13 cellular contexts compared by ENCODE assay signal in genomic region chr9:77180056-77180455, GRCh38. TPM values are rescaled to one million over a fixed set of nuclear protein-coding genes. Genes with fewer than 3 reads are reported as not detected.
DNase-seq lines count a peak whose midpoint lies in the region; ATAC-seq and TF ChIP-seq lines count a peak whose summit lies in the region.
"Had no signal": no experiment of that assay in that cellular context is flagged by ENCODE, and none has a peak within 500 bp of the region (broad histone marks: within the 10 kb centered on the region; RNA-seq: fewer than 3 reads in every experiment).

No MANE protein-coding gene starts in this region.

- peaks cover 2% of the 10 kb centered on the region for H3K27me3 Mint-ChIP-seq in activated CD4-positive, alpha-beta memory T cell treated with anti-CD3 and anti-CD28 coated beads, Interleukin-2, amount 10 ng/mL, durations not matched to agents 7 days and 5 days
- H3K27me3 Mint-ChIP-seq in activated CD4-positive, alpha-beta memory T cell treated with anti-CD3 and anti-CD28 coated beads for 36 hours, result no peaks in the 10 kb centered on the region
- H3K27me3 Mint-ChIP-seq in activated naive CD8-positive, alpha-beta T cell treated with anti-CD3 and anti-CD28 coated beads, Interleukin-2, amount 50 U/mL, for 24 hours, result no peaks in the 10 kb centered on the region
- no peaks in the 10 kb centered on the region for H3K27me3 Mint-ChIP-seq in neural progenitor cell (ENCODE audit: insufficient read depth, low read depth)

- peaks cover 6% of the 10 kb centered on the region for H3K27me3 ChIP-seq in neural progenitor cell
- H3K27me3 ChIP-seq in osteoblast (ENCODE audit: insufficient read depth, low read length), result peaks cover 7% of the 10 kb centered on the region
- H3K27me3 ChIP-seq: upper lobe of left lung had no signal

- no peak for DNase-seq in activated CD4-positive, alpha-beta memory T cell treated with anti-CD3 and anti-CD28 coated beads, Interleukin-2, amount 10 ng/mL, durations not matched to agents 7 days and 5 days
- DNase-seq in activated CD4-positive, alpha-beta memory T cell treated with anti-CD3 and anti-CD28 coated beads for 36 hours, result no peak
- DNase-seq in LNCaP clone FGC (ENCODE audit: low read depth) (no peak), neural progenitor cell (ENCODE audit: low spot score) (no peak), osteoblast (ENCODE audit: insufficient read length, low spot score, missing footprints) (no peak), AG08396 (ENCODE audit: low spot score) (no peak)
- DNase-seq in activated naive CD8-positive, alpha-beta T cell treated with anti-CD3 and anti-CD28 coated beads, Interleukin-2, amount 50 U/mL, for 24 hours, result no peak
- DNase-seq: effector CD4-positive, alpha-beta T cell; KG1; NCI-H2107; upper lobe of left lung had no signal

- intact Hi-C loops in activated CD4-positive, alpha-beta memory T cell treated with anti-CD3 and anti-CD28 coated beads for 36 hours (cut with micrococcal nuclease), result no loop called here

- no peaks in the 10 kb centered on the region for H3K9me3 ChIP-seq in neural progenitor cell (ENCODE audit: low read depth)
- H3K9me3 ChIP-seq in osteoblast (ENCODE audit: low read depth, low read length), result no peaks in the 10 kb centered on the region
- H3K9me3 ChIP-seq: upper lobe of left lung had no signal

- H2AFZ ChIP-seq in neural progenitor cell (replicated peaks) (no peak overlapping the region), osteoblast (ENCODE audit: low read length) (no peak overlapping the region)

- TF ChIP-seq CTCF in LNCaP clone FGC (IDR thresholded peaks at IDR 0.05; ENCODE audit: control insufficient read depth, extremely low read depth, insufficient read depth), result no peak
- no peak for TF ChIP-seq CTCF in neural progenitor cell (IDR thresholded peaks at IDR 0.05)
- TF ChIP-seq CTCF in osteoblast (IDR thresholded peaks at IDR 0.05; ENCODE audit: extremely low read depth, low read depth, low read length), result no peak

- H3K4me3 Mint-ChIP-seq in activated CD4-positive, alpha-beta memory T cell treated with anti-CD3 and anti-CD28 coated beads, Interleukin-2, amount 10 ng/mL, durations not matched to agents 7 days and 5 days, result peak overlapping the region; percentile 88
- H3K4me3 Mint-ChIP-seq in activated CD4-positive, alpha-beta memory T cell treated with anti-CD3 and anti-CD28 coated beads for 36 hours, result no peak overlapping the region
- H3K4me3 Mint-ChIP-seq in activated naive CD8-positive, alpha-beta T cell treated with anti-CD3 and anti-CD28 coated beads, Interleukin-2, amount 50 U/mL, for 24 hours, result peak overlapping the region; percentile 96
- peak overlapping the region; percentile 95 for H3K4me3 Mint-ChIP-seq in neural progenitor cell

- H3K79me2 ChIP-seq in neural progenitor cell (ENCODE audit: low read depth) (peaks cover 73% of the 10 kb centered on the region), osteoblast (ENCODE audit: insufficient read depth, low read length) (peaks cover 71% of the 10 kb centered on the region)

- no peak overlapping the region for H3K27ac Mint-ChIP-seq in activated CD4-positive, alpha-beta memory T cell treated with anti-CD3 and anti-CD28 coated beads, Interleukin-2, amount 10 ng/mL, durations not matched to agents 7 days and 5 days
- H3K27ac Mint-ChIP-seq in activated CD4-positive, alpha-beta memory T cell treated with anti-CD3 and anti-CD28 coated beads for 36 hours, result no peak overlapping the region
- no peak overlapping the region for H3K27ac Mint-ChIP-seq in activated naive CD8-positive, alpha-beta T cell treated with anti-CD3 and anti-CD28 coated beads, Interleukin-2, amount 50 U/mL, for 24 hours
- no peak overlapping the region for H3K27ac Mint-ChIP-seq in neural progenitor cell

- ATAC-seq in activated naive CD8-positive, alpha-beta T cell treated with anti-CD3 and anti-CD28 coated beads, Interleukin-2, amount 50 U/mL, for 24 hours, result no peak
- ATAC-seq in GM18907 (IDR thresholded peaks at IDR 0.05; ENCODE audit: unreplicated experiment), result no peak
- ATAC-seq: left lobe of liver had no signal

- H3K4me2 ChIP-seq in neural progenitor cell, result peak overlapping the region; percentile 88
- no peak overlapping the region for H3K4me2 ChIP-seq in osteoblast (ENCODE audit: insufficient read depth, low read length)

- no peaks in the 10 kb centered on the region for H3K9me3 Mint-ChIP-seq in activated CD4-positive, alpha-beta memory T cell treated with anti-CD3 and anti-CD28 coated beads, Interleukin-2, amount 10 ng/mL, durations not matched to agents 7 days and 5 days
- H3K9me3 Mint-ChIP-seq in activated CD4-positive, alpha-beta memory T cell treated with anti-CD3 and anti-CD28 coated beads for 36 hours, result no peaks in the 10 kb centered on the region
- no peaks in the 10 kb centered on the region for H3K9me3 Mint-ChIP-seq in activated naive CD8-positive, alpha-beta T cell treated with anti-CD3 and anti-CD28 coated beads, Interleukin-2, amount 50 U/mL, for 24 hours
- no peaks in the 10 kb centered on the region for H3K9me3 Mint-ChIP-seq in neural progenitor cell

- H3K4me3 ChIP-seq in LNCaP clone FGC (ENCODE audit: low read depth, low read length) (peak overlapping the region; percentile 78), neural progenitor cell (peak overlapping the region; percentile 76), osteoblast (ENCODE audit: insufficient read depth, low read length) (no peak overlapping the region)

- POLR2A ChIA-PET in activated CD4-positive, alpha-beta memory T cell treated with anti-CD3 and anti-CD28 coated beads, Interleukin-2, amount 10 ng/mL, durations not matched to agents 7 days and 5 days (lab: Charles Lee), result no interaction called here
- POLR2A ChIA-PET in activated CD4-positive, alpha-beta memory T cell treated with anti-CD3 and anti-CD28 coated beads for 36 hours (lab: Charles Lee), result no interaction called here

- H4K20me1 ChIP-seq in neural progenitor cell (ENCODE audit: low read depth) (peaks cover 25% of the 10 kb centered on the region), osteoblast (ENCODE audit: insufficient read depth, low read length) (peaks cover 15% of the 10 kb centered on the region)

- H3K9ac ChIP-seq in neural progenitor cell, result no peak overlapping the region

- peaks cover 16% of the 10 kb centered on the region for H3K36me3 Mint-ChIP-seq in activated CD4-positive, alpha-beta memory T cell treated with anti-CD3 and anti-CD28 coated beads, Interleukin-2, amount 10 ng/mL, durations not matched to agents 7 days and 5 days (ENCODE audit: low read depth)
- peaks cover 1% of the 10 kb centered on the region for H3K36me3 Mint-ChIP-seq in activated CD4-positive, alpha-beta memory T cell treated with anti-CD3 and anti-CD28 coated beads for 36 hours
- peaks cover 5% of the 10 kb centered on the region for H3K36me3 Mint-ChIP-seq in activated naive CD8-positive, alpha-beta T cell treated with anti-CD3 and anti-CD28 coated beads, Interleukin-2, amount 50 U/mL, for 24 hours (ENCODE audit: low read depth)
- peaks cover 4% of the 10 kb centered on the region for H3K36me3 Mint-ChIP-seq in neural progenitor cell

- peaks cover 21% of the 10 kb centered on the region for H3F3A ChIP-seq in neural progenitor cell (ENCODE audit: low read depth)

- H3K27ac ChIP-seq in neural progenitor cell, result no peak overlapping the region
- no peak overlapping the region for H3K27ac ChIP-seq in osteoblast (ENCODE audit: low read depth, low read length)
- H3K27ac ChIP-seq: upper lobe of left lung had no signal

- CTCF ChIA-PET in activated CD4-positive, alpha-beta memory T cell treated with anti-CD3 and anti-CD28 coated beads, Interleukin-2, amount 10 ng/mL, durations not matched to agents 7 days and 5 days (lab: Charles Lee), result no interaction called here
- CTCF ChIA-PET in activated CD4-positive, alpha-beta memory T cell treated with anti-CD3 and anti-CD28 coated beads for 36 hours (lab: Charles Lee), result no interaction called here

- H3K4me1 ChIP-seq in neural progenitor cell (peaks cover 13% of the 10 kb centered on the region), osteoblast (ENCODE audit: insufficient read depth, low read length) (peaks cover 21% of the 10 kb centered on the region)

- H3K36me3 ChIP-seq in neural progenitor cell (no peaks in the 10 kb centered on the region), osteoblast (ENCODE audit: insufficient read depth, low read length) (no peaks in the 10 kb centered on the region)
- H3K36me3 ChIP-seq: upper lobe of left lung had no signal

- peaks cover 25% of the 10 kb centered on the region for H3K4me1 Mint-ChIP-seq in activated CD4-positive, alpha-beta memory T cell treated with anti-CD3 and anti-CD28 coated beads, Interleukin-2, amount 10 ng/mL, durations not matched to agents 7 days and 5 days
- peaks cover 25% of the 10 kb centered on the region for H3K4me1 Mint-ChIP-seq in activated CD4-positive, alpha-beta memory T cell treated with anti-CD3 and anti-CD28 coated beads for 36 hours (ENCODE audit: low read depth)
- peaks cover 24% of the 10 kb centered on the region for H3K4me1 Mint-ChIP-seq in activated naive CD8-positive, alpha-beta T cell treated with anti-CD3 and anti-CD28 coated beads, Interleukin-2, amount 50 U/mL, for 24 hours
- peaks cover 27% of the 10 kb centered on the region for H3K4me1 Mint-ChIP-seq in neural progenitor cell

RNA-seq across cellular contexts. Expression of gene VPS13A, which starts 2.7 kb away (rescaled TPM):
- total RNA-seq in activated CD4-positive, alpha-beta memory T cell treated with anti-CD3 and anti-CD28 coated beads, Interleukin-2, amount 10 ng/mL, durations not matched to agents 7 days and 5 days, result 10 to 100 TPM; 40.9 to 42.3 TPM
- total RNA-seq in activated CD4-positive, alpha-beta memory T cell treated with anti-CD3 and anti-CD28 coated beads for 36 hours, result 10 to 100 TPM; 27.3 to 30.4 TPM
- 39.9 and 66.8 TPM in 2 replicates for total RNA-seq in neural progenitor cell (ENCODE audit: low replicate concordance)
- total RNA-seq in osteoblast, result 59.2 and 60.4 TPM in 2 replicates
